1 cellular context compared by ENCODE assay signal in genomic region chr19:48784527-48784926, GRCh38.
TF ChIP-seq lines count a peak whose summit lies in the region.

No MANE protein-coding gene starts in this region.

TF ChIP-seq in K562, 482 proteins besides CTCF, POLR2A, EP300 and RAD21 (continued from another document):
- TF ChIP-seq ZNF263 (CRISPR knock-in tag; IDR thresholded peaks at IDR 0.05; ENCODE audit: borderline replicate concordance) (peak; percentile 79; the same call in 1 of the 2 replicates), NFRKB (IDR thresholded peaks at IDR 0.05; ENCODE audit: low read depth) (no peak), ZNF134 (CRISPR knock-in tag; conservative IDR thresholded peaks at IDR 0.05) (no peak), FOXP1 (CRISPR knock-in tag; IDR thresholded peaks at IDR 0.05) (no peak), ESRRA (IDR thresholded peaks at IDR 0.05; ENCODE audit: borderline replicate concordance, low read depth) (peak; percentile 49; the same call in 1 of the 2 replicates), CC2D1A (IDR thresholded peaks at IDR 0.05) (peak; percentile 89), ZFP1 (CRISPR knock-in tag; IDR thresholded peaks at IDR 0.05) (no peak), HMBOX1 (IDR thresholded peaks at IDR 0.05) (peak; percentile 74), SIN3A (IDR thresholded peaks at IDR 0.05; ENCODE audit: borderline replicate concordance in 2 of 2, control insufficient read depth in 1 of 2, low read depth in 2 of 2, low read length in 2 of 2) (no peak), ADNP (tag; IDR thresholded peaks at IDR 0.05) (no peak), DEAF1 (CRISPR knock-in tag; IDR thresholded peaks at IDR 0.05) (peak; percentile 94), MNT (conservative IDR thresholded peaks at IDR 0.05) (peak; percentile 35 to 60; a peak in 1 of 4 replicates), RBM17 (IDR thresholded peaks at IDR 0.05; ENCODE audit: borderline replicate concordance, low read depth, low read length) (no peak), PKNOX1 (IDR thresholded peaks at IDR 0.05) (no peak), ZNF766 (CRISPR knock-in tag; conservative IDR thresholded peaks at IDR 0.05) (no peak), HDAC6 (IDR thresholded peaks at IDR 0.05; ENCODE audit: low read depth, low read length) (no peak), ARID3B (CRISPR knock-in tag; IDR thresholded peaks at IDR 0.05; ENCODE audit: borderline replicate concordance) (no peak), CHD1 (IDR thresholded peaks at IDR 0.05; ENCODE audit: low read length) (no peak), SMC3 (conservative IDR thresholded peaks at IDR 0.05; ENCODE audit: insufficient read depth, low read depth, low read length) (peak; percentile 85), ZNF589 (CRISPR knock-in tag; IDR thresholded peaks at IDR 0.05; ENCODE audit: low read depth) (no peak), ZNF121 (CRISPR knock-in tag; conservative IDR thresholded peaks at IDR 0.05) (no peak), ZNF431 (CRISPR knock-in tag; IDR thresholded peaks at IDR 0.05) (no peak), ZNF143 (CRISPR knock-in tag; IDR thresholded peaks at IDR 0.05) (no peak), HCFC1 (IDR thresholded peaks at IDR 0.05; ENCODE audit: low read depth, low read length) (0 out of 2 replicates have a peak, but pooled peaks have one; percentile 18), ZHX1 (conservative IDR thresholded peaks at IDR 0.05; ENCODE audit: low read length) (no peak), RNF219 (CRISPR knock-in tag; IDR thresholded peaks at IDR 0.05) (no peak), BHLHE40 (IDR thresholded peaks at IDR 0.05; ENCODE audit: low read length) (peak; percentile 71), ZNF384 (IDR thresholded peaks at IDR 0.05; ENCODE audit: low read depth, low read length) (peak; percentile 46; the same call in 1 of the 2 replicates), HLTF (IDR thresholded peaks at IDR 0.05) (no peak), HDAC3 (IDR thresholded peaks at IDR 0.05; ENCODE audit: borderline replicate concordance, partially characterized antibody) (no peak), POLR2G (IDR thresholded peaks at IDR 0.05; ENCODE audit: low read depth, low read length) (no peak), DPF2 (IDR thresholded peaks at IDR 0.05) (0 out of 2 replicates have a peak, but pooled peaks have one; percentile 18)
